9 cellular contexts compared by ENCODE assay signal in the genomic region with DNA sequence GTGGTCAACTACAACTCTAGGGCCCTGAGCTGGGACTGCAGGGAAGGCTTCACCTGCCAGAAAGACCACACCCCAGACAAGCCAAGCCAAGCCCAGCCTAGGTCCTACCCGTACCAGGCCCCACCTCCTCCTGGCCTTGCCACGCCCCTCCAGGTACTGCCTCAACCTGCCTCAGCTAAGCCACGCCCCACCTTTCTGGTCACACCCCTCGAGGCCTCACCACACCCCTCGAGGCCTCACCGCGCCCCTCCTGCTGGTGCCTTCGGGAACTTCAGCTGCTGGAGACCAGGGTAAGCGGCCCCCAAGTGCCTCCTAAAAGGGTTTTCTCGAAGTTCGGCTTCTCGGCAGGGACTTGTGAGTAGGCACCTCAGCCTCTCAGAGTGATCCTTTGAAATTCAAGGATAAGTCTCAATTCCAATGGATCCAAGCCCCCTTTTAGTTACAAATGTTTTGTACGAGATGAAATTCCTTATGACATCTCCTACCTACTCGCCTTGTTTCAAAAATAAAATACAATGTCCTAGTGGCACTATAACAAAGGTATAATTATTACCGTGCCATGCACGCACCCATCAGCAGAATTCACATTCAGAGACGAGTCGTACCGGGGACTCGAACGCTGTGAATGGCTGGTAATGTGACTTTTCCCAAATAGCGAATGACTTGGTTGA.
DNase-seq lines count a peak whose midpoint lies in the region; ATAC-seq and TF ChIP-seq lines count a peak whose summit lies in the region.
"Had no signal": no experiment of that assay in that cellular context is flagged by ENCODE, and none has a peak within 500 bp of the region (broad histone marks: within the 10 kb centered on the region; RNA-seq: fewer than 3 reads in every experiment).

No MANE protein-coding gene starts in this region.

- H3K36me3 ChIP-seq in endodermal cell (ENCODE audit: control insufficient read depth, insufficient read depth, low read length): no peaks in the 10 kb centered on the region
- no peaks in the 10 kb centered on the region for H3K36me3 ChIP-seq in aorta (ENCODE audit: control insufficient read depth in 1 of 2, insufficient read depth in 2 of 2, low read length in 1 of 2)
- H3K36me3 ChIP-seq: adrenal gland had no signal

- peaks cover 3% of the 10 kb centered on the region for H3K36me3 Mint-ChIP-seq in endodermal cell (ENCODE audit: low read depth)
- no peaks in the 10 kb centered on the region for H3K36me3 Mint-ChIP-seq in immature natural killer cell

- H3K4me3 ChIP-seq in AG10803 (ENCODE audit: low read length) (no peak overlapping the region), NB4 (ENCODE audit: low read depth, low read length) (no peak overlapping the region), endodermal cell (ENCODE audit: low read length) (no peak overlapping the region), retinal pigment epithelial cell (ENCODE audit: low read length) (no peak overlapping the region), aorta (ENCODE audit: low read length in 2 of 2) (no peak overlapping the region)
- H3K4me3 ChIP-seq: adrenal gland had no signal

- H3K9me3 Mint-ChIP-seq in endodermal cell: no peaks in the 10 kb centered on the region
- no peaks in the 10 kb centered on the region for H3K9me3 Mint-ChIP-seq in immature natural killer cell

- H3K27ac ChIP-seq in endodermal cell (ENCODE audit: low read depth, low read length) (no peak overlapping the region), aorta (ENCODE audit: low read depth in 1 of 2, low read length in 2 of 2) (no peak overlapping the region)
- H3K27ac ChIP-seq: adrenal gland had no signal

- H3K27me3 ChIP-seq in endodermal cell (ENCODE audit: control insufficient read depth, insufficient read depth, low read length, poor library complexity, severe bottlenecking) (no peaks in the 10 kb centered on the region), aorta (ENCODE audit: control insufficient read depth in 1 of 2, insufficient read depth in 2 of 2, low read length in 1 of 2) (no peaks in the 10 kb centered on the region)
- H3K27me3 ChIP-seq: adrenal gland had no signal

- TF ChIP-seq CTCF in AG10803 (conservative IDR thresholded peaks at IDR 0.05; ENCODE audit: low read length) (0 out of 2 replicates have a peak, but pooled peaks have one; percentile 16), NB4 (IDR thresholded peaks at IDR 0.05; ENCODE audit: low read depth, low read length) (no peak), endodermal cell (conservative IDR thresholded peaks at IDR 0.05) (peak; percentile 76), retinal pigment epithelial cell (conservative IDR thresholded peaks at IDR 0.05; ENCODE audit: low read depth, low read length) (peak; percentile 52)

- no peak for ATAC-seq in aorta (ENCODE audit: low FRiP score)

- H3K4me3 Mint-ChIP-seq in endodermal cell (no peak overlapping the region), immature natural killer cell (no peak overlapping the region)

- H3K9me3 ChIP-seq in endodermal cell (ENCODE audit: control insufficient read depth, low read length): no peaks in the 10 kb centered on the region
- H3K9me3 ChIP-seq in aorta (ENCODE audit: control insufficient read depth, low read length): no peaks in the 10 kb centered on the region
- H3K9me3 ChIP-seq: adrenal gland had no signal

- DNase-seq in AG10803 (ENCODE audit: low read depth) (no peak), GM19238 (ENCODE audit: insufficient read length, low spot score) (peak; percentile 25), NB4 (ENCODE audit: low read depth) (peak; percentile 4), endodermal cell (peak; percentile 100), retinal pigment epithelial cell (ENCODE audit: low read depth) (no peak), C1 segment of cervical spinal cord (lab: John Stamatoyannopoulos, UW) (no peak), immature natural killer cell (no peak), aorta (no peak)

- intact Hi-C loops in aorta (cut with DNase I): loop anchor here in 1 of 2 donors (10.0 kb wide), 1 partner anchor 558 kb away; no protein-coding TSS in a partner anchor

- H3K27me3 Mint-ChIP-seq in endodermal cell (ENCODE audit: insufficient read depth) (no peaks in the 10 kb centered on the region), immature natural killer cell (ENCODE audit: low read depth in 3 of 3) (peaks cover 1 to 4% (median 3%) of the 10 kb centered on the region in 3 donors)

- WGBS in endodermal cell (ENCODE audit: insufficient coverage in 1 of 2, insufficient read length in 1 of 2), 2 experiments: 66 to 86% methylated on average over 17 to 22 of the region's 22 CpGs
- 48 to 53% methylated on average over 21 to 22 of the region's 22 CpGs for WGBS in aorta, 2 donors

- peaks cover 5% of the 10 kb centered on the region for H3K4me1 Mint-ChIP-seq in endodermal cell
- peaks cover 7 to 12% of the 10 kb centered on the region in 2 donors for H3K4me1 Mint-ChIP-seq in immature natural killer cell

- no peak for TF ChIP-seq POLR2A in NB4 (IDR thresholded peaks at IDR 0.05; ENCODE audit: extremely low read depth, insufficient read length)

- H3K27ac Mint-ChIP-seq in endodermal cell (no peak overlapping the region), immature natural killer cell (no peak overlapping the region)

- H3K9ac ChIP-seq in endodermal cell (ENCODE audit: extremely low read depth, low read length, poor library complexity, severe bottlenecking): no peak overlapping the region

- peaks cover 4% of the 10 kb centered on the region for H3K4me1 ChIP-seq in endodermal cell (ENCODE audit: control insufficient read depth, insufficient read depth, low read length)
- no peaks in the 10 kb centered on the region for H3K4me1 ChIP-seq in aorta (ENCODE audit: control insufficient read depth in 1 of 2, insufficient read depth in 2 of 2, low read length in 2 of 2)

Comparison
In these comparisons a context has a peak if more than half of its experiments do, and no peak if none do; other contexts are left out.
1. DNase-seq: peak in GM19238 (single experiment), NB4 (single experiment) and endodermal cell (single experiment); none in AG10803 (single experiment), retinal pigment epithelial cell (single experiment), C1 segment of cervical spinal cord (0 of 14), immature natural killer cell (0 of 3) and aorta (0 of 2).